11 cellular contexts compared by ENCODE assay signal in genomic region chr11:88345408-88345807, GRCh38. TPM values are rescaled to one million over a fixed set of nuclear protein-coding genes. Genes with fewer than 3 reads are reported as not detected.
DNase-seq lines count a peak whose midpoint lies in the region; ATAC-seq, FAIRE-seq and TF ChIP-seq lines count a peak whose summit lies in the region.
"Had no signal": no experiment of that assay in that cellular context is flagged by ENCODE, and none has a peak within 500 bp of the region (broad histone marks: within the 10 kb centered on the region; RNA-seq: fewer than 3 reads in every experiment).

No MANE protein-coding gene starts in this region.

- no peaks in the 10 kb centered on the region for H3K9me3 Mint-ChIP-seq in CD8-positive, alpha-beta memory T cell

- no peaks in the 10 kb centered on the region for H3K36me3 ChIP-seq in CD8-positive, alpha-beta memory T cell (ENCODE audit: insufficient read depth, low read length)
- no peaks in the 10 kb centered on the region for H3K36me3 ChIP-seq in HepG2 (replicated peaks in 1 of 2; ENCODE audit: control insufficient read depth in 1 of 2, insufficient read depth in 2 of 2, low read length in 2 of 2)

- POLR2A ChIA-PET in CD8-positive, alpha-beta memory T cell (lab: Charles Lee) = no interaction called here
- POLR2A ChIA-PET in HepG2 (lab: Yijun Ruan, JAX) = no interaction called here

- no peak overlapping the region for H2AFZ ChIP-seq in HepG2 (ENCODE audit: low read length)

- BruUV-seq in HepG2 (replicated peaks; lab: Mats Ljungman, UMichigan) = no TSS peak

- H3K9ac ChIP-seq in HepG2 (ENCODE audit: insufficient read depth, low read depth, low read length) = no peak overlapping the region

- H3K4me1 Mint-ChIP-seq in CD8-positive, alpha-beta memory T cell = peaks cover 26 to 60% (median 55%) of the 10 kb centered on the region in 3 donors

- H3K4me3 ChIP-seq in CD8-positive, alpha-beta memory T cell (ENCODE audit: low read length) = no peak overlapping the region
- H3K4me3 ChIP-seq in HepG2 (replicated peaks in 1 of 3; ENCODE audit: insufficient read depth in 1 of 3, low read depth in 2 of 3, low read length in 3 of 3) = no peak overlapping the region

- no peaks in the 10 kb centered on the region for H3K9me3 ChIP-seq in CD8-positive, alpha-beta memory T cell (ENCODE audit: low read length)
- H3K9me3 ChIP-seq in HepG2 (ENCODE audit: low read length) = no peaks in the 10 kb centered on the region

- ATAC-seq in GM21423 (IDR thresholded peaks at IDR 0.05; ENCODE audit: unreplicated experiment) (peak; percentile 43), foreskin keratinocyte (peak; percentile 93), HepG2 (no peak)

- H3K27me3 Mint-ChIP-seq in CD8-positive, alpha-beta memory T cell = no peaks in the 10 kb centered on the region
- H3K27me3 Mint-ChIP-seq: CD4-positive, CD25-positive, alpha-beta regulatory T cell had no signal

- H3K4me2 ChIP-seq in HepG2 (ENCODE audit: low read depth, low read length) = no peak overlapping the region

- in situ Hi-C loops in HepG2 (cut with HindIII; ENCODE audit: extremely low pct_ligation_motif_present, low pct_unique_long_range_greater_than_20kb) = no loop called here

- H3K36me3 Mint-ChIP-seq in CD8-positive, alpha-beta memory T cell = peaks cover 0 to 2% (median 0%) of the 10 kb centered on the region in 3 donors
- H3K36me3 Mint-ChIP-seq: CD4-positive, CD25-positive, alpha-beta regulatory T cell had no signal

- H3K4me1 ChIP-seq in CD8-positive, alpha-beta memory T cell (ENCODE audit: insufficient read depth, low read length) = no peaks in the 10 kb centered on the region
- H3K4me1 ChIP-seq in foreskin keratinocyte (peaks cover 5% of the 10 kb centered on the region), HepG2 (ENCODE audit: insufficient read depth, low read length) (no peaks in the 10 kb centered on the region)

- TF ChIP-seq EP300 in HepG2 (IDR thresholded peaks at IDR 0.05; ENCODE audit: low read depth in 2 of 2, low read length in 2 of 2) (no peak), HepG2 (CRISPR knock-in tag; IDR thresholded peaks at IDR 0.05; ENCODE audit: borderline replicate concordance) (no peak)

- peak overlapping the region in 5 of 7 donors; percentile 15 to 51 (median 29) for H3K4me3 Mint-ChIP-seq in CD8-positive, alpha-beta memory T cell
- H3K4me3 Mint-ChIP-seq: CD4-positive, CD25-positive, alpha-beta regulatory T cell had no signal

- intact Hi-C loops in HepG2 (cut with micrococcal nuclease; ENCODE audit: unreplicated experiment) = no loop called here

- no peak for TF ChIP-seq POLR2A in HepG2 (IDR thresholded peaks at IDR 0.05; ENCODE audit: insufficient read depth in 1 of 2, low read depth in 2 of 2, low read length in 2 of 2)

- H3K79me2 ChIP-seq in HepG2 (ENCODE audit: insufficient read depth, low read length) = no peaks in the 10 kb centered on the region

- no peak overlapping the region for H3K27ac ChIP-seq in CD8-positive, alpha-beta memory T cell (ENCODE audit: low read depth, low read length)
- H3K27ac ChIP-seq in foreskin keratinocyte (no peak overlapping the region), HepG2 (ENCODE audit: extremely low read length, insufficient read depth, low read length) (no peak overlapping the region)

- no peaks in the 10 kb centered on the region for H4K20me1 ChIP-seq in HepG2 (ENCODE audit: insufficient read depth, low read length)

- no peak for FAIRE-seq in HepG2 (lab: Jason Lieb, UNC)

- 67% methylated on average over 2 of the region's 2 CpGs for WGBS in HepG2 (ENCODE audit: low lambda C conversion rate)

- DNase-seq in CD8-positive, alpha-beta memory T cell = peak in 1 of 5 donors; percentile 34
- peak; percentile 93 for DNase-seq in OCI-M1 (lab: John Stamatoyannopoulos, UW)
- peak in 1 of 2 donors; percentile 64 for DNase-seq in foreskin keratinocyte
- DNase-seq in UCSD-AML1 (lab: John Stamatoyannopoulos, UW; ENCODE audit: unreplicated experiment) = no peak
- DNase-seq in NK-92 (lab: John Stamatoyannopoulos, UW; ENCODE audit: unreplicated experiment) = no peak
- DNase-seq in GOT3 (lab: John Stamatoyannopoulos, UW) = no peak
- DNase-seq in HepG2 (ENCODE audit: low spot score) = no peak
- DNase-seq: activated CD4-positive, alpha-beta T cell treated with anti-CD3 and anti-CD28 coated beads for 4 hours; CD4-positive, CD25-positive, alpha-beta regulatory T cell; NCI-H146 had no signal

- H3K27ac Mint-ChIP-seq in CD8-positive, alpha-beta memory T cell = peak overlapping the region in 4 of 8 donors; percentile 8 to 64 (median 33)
- H3K27ac Mint-ChIP-seq: CD4-positive, CD25-positive, alpha-beta regulatory T cell had no signal

- no peaks in the 10 kb centered on the region for H3K27me3 ChIP-seq in CD8-positive, alpha-beta memory T cell (ENCODE audit: insufficient read depth, low read length, poor library complexity, severe bottlenecking)
- H3K27me3 ChIP-seq in foreskin keratinocyte (no peaks in the 10 kb centered on the region), HepG2 (ENCODE audit: control insufficient read depth in 1 of 2, insufficient read depth in 2 of 2, low read length in 2 of 2) (no peaks in the 10 kb centered on the region)

- no peak for TF ChIP-seq RAD21 in HepG2 (CRISPR knock-in tag; IDR thresholded peaks at IDR 0.05)

- CTCF ChIA-PET in CD8-positive, alpha-beta memory T cell (lab: Charles Lee) = no interaction called here
- CTCF ChIA-PET in HepG2 (lab: Yijun Ruan, JAX; ENCODE audit: low intra/inter-chr PET ratio, low total read pairs) = no interaction called here

- no peak for TF ChIP-seq CTCF in foreskin keratinocyte (conservative IDR thresholded peaks at IDR 0.05)
- TF ChIP-seq CTCF in HepG2 (CRISPR knock-in tag; IDR thresholded peaks at IDR 0.05) = no peak

TF ChIP-seq in HepG2, 621 proteins besides CTCF, POLR2A, EP300 and RAD21 (continues in another document):
- TF ChIP-seq MXD4 (CRISPR knock-in tag; IDR thresholded peaks at IDR 0.05) = no peak
- no peak for TF ChIP-seq PPARG (CRISPR knock-in tag; conservative IDR thresholded peaks at IDR 0.05)
- TF ChIP-seq ZNF740 (CRISPR knock-in tag; IDR thresholded peaks at IDR 0.05) = no peak

RNA-seq across cellular contexts. Expression of gene CTSC, which starts 7.9 kb away (rescaled TPM):
- 100 to 1,000 TPM; 128 to 132 TPM for total RNA-seq in CD8-positive, alpha-beta memory T cell
- 261 TPM for polyA plus RNA-seq in CD8-positive, alpha-beta memory T cell
- total RNA-seq in foreskin keratinocyte = 372 and 455 TPM in 2 replicates
- polyA plus RNA-seq in foreskin keratinocyte = 355 and 470 TPM in 2 replicates
- 69.3 and 144 TPM in 2 replicates for total RNA-seq in HepG2 (2016; rRNA removed; fragmentation: Illumina TruSeq; extraction: Trizol)
- 10.1 and 12.6 TPM in 2 replicates for total RNA-seq in HepG2 (2016; cell fraction: cytosol; rRNA removed; fragmentation: Illumina TruSeq; extraction: Trizol; ENCODE audit: low read depth)
- total RNA-seq in HepG2 (2016; cell fraction: insoluble cytoplasmic fraction; rRNA removed; fragmentation: Illumina TruSeq; extraction: Trizol) = 73.3 and 148 TPM in 2 replicates
- total RNA-seq in HepG2 (2016; cell fraction: membrane; rRNA removed; fragmentation: Illumina TruSeq; extraction: Trizol) = 17.2 and 21.5 TPM in 2 replicates
- total RNA-seq in HepG2 (2016; cell fraction: nucleus; rRNA removed; fragmentation: Illumina TruSeq; extraction: Trizol) = 143 and 153 TPM in 2 replicates
- 151 and 210 TPM in 2 replicates for polyA plus RNA-seq in HepG2 (2011; rRNA removed)
- 144 and 152 TPM in 2 replicates for polyA plus RNA-seq in HepG2 (2011; cell fraction: cytosol; rRNA removed)
- polyA plus RNA-seq in HepG2 (2011; cell fraction: nucleus; rRNA removed) = 49.6 and 56.2 TPM in 2 replicates
- 102 and 112 TPM in 2 replicates for polyA plus RNA-seq in HepG2 (2012)
- 12.9 TPM in 2 replicates for polyA plus RNA-seq in HepG2 (2016; cell fraction: cytosol; fragmentation: Illumina TruSeq; extraction: Trizol; ENCODE audit: low read depth)
- 79.7 and 80.7 TPM in 2 replicates for polyA plus RNA-seq in HepG2 (2016; cell fraction: insoluble cytoplasmic fraction; fragmentation: Illumina TruSeq; extraction: Trizol; ENCODE audit: low read depth)
- polyA plus RNA-seq in HepG2 (2016; cell fraction: membrane; fragmentation: Illumina TruSeq; extraction: Trizol; ENCODE audit: low read depth) = 19.3 and 20.8 TPM in 2 replicates
- 187 and 211 TPM in 2 replicates for polyA plus RNA-seq in HepG2 (2016; cell fraction: nucleus; fragmentation: Illumina TruSeq; extraction: Trizol; ENCODE audit: insufficient read depth, low read depth)
- 63.5 and 157 TPM in 2 replicates for polyA minus RNA-seq in HepG2 (2011; rRNA and poly(A)+ RNA removed; ENCODE audit: low replicate concordance)
- polyA minus RNA-seq in HepG2 (2011; cell fraction: cytosol; rRNA and poly(A)+ RNA removed) = 116 and 179 TPM in 2 replicates
- 87.6 and 93.5 TPM in 2 replicates for polyA minus RNA-seq in HepG2 (2011; cell fraction: nucleus; rRNA and poly(A)+ RNA removed)
